33 cellular contexts compared by ENCODE assay signal in the genomic region with DNA sequence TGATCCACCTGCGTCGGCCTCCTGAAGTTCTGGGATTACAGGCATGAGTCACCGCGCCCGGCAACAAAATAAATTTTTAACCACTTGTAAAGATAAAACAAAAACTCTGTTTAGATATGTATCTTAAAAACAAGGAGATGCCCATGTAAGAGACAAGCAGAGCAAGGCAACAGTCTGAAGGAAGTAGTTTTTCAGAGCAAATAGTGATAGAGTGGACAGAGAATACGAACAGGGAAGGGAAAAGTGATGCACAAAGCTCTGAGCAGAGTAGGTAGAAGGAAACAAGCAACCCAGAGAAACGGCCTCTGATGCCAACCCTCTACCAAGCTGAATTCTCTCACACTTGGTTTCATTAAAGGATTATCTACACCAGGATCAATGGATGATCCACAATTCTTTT.
"Had no signal": no experiment of that assay in that cellular context is flagged by ENCODE, and none has a peak within 500 bp of the region (broad histone marks: within the 10 kb centered on the region; RNA-seq: fewer than 3 reads in every experiment).

No MANE protein-coding gene starts in this region.

- H3K27me3 Mint-ChIP-seq: activated B cell treated with CpG ODN at 0.5 μM for 24 hours; activated CD4-positive, alpha-beta memory T cell treated with anti-CD3 and anti-CD28 coated beads for 36 hours; activated CD4-positive, alpha-beta T cell treated with anti-CD3 and anti-CD28 coated beads, Interleukin-2, amount 10 ng/mL, durations not matched to agents 24 days and 14 days; activated CD8-positive, alpha-beta T cell treated with anti-CD3 and anti-CD28 coated beads for 36 hours; activated naive CD8-positive, alpha-beta T cell treated with anti-CD3 and anti-CD28 coated beads for 36 hours; activated T-helper 17 cell treated with anti-CD3 and anti-CD28 coated beads, Interleukin-2, amount 50 U/mL, for 72 hours had no signal

- DNase-seq: activated B cell treated with CpG ODN at 0.5 μM for 24 hours; activated CD4-positive, alpha-beta memory T cell treated with anti-CD3 and anti-CD28 coated beads for 36 hours; activated CD4-positive, alpha-beta T cell treated with anti-CD3 and anti-CD28 coated beads for 4 hours; activated CD4-positive, alpha-beta T cell treated with anti-CD3 and anti-CD28 coated beads, Interleukin-2, amount 10 ng/mL, durations not matched to agents 24 days and 14 days; activated CD4-positive, alpha-beta T cell treated with anti-CD3 and anti-CD28 coated beads, Interleukin-2, amount 50 U/mL, for 1 hour; activated CD4-positive, alpha-beta T cell treated with anti-CD3 and anti-CD28 coated beads, Interleukin-2, amount 50 U/mL, for 4 hours; activated CD4-positive, CD25-positive, alpha-beta regulatory T cell treated with anti-CD3 and anti-CD28 coated beads, Interleukin-2, amount 50 U/mL, for 72 hours; activated CD8-positive, alpha-beta memory T cell treated with anti-CD3 and anti-CD28 coated beads, Interleukin-2, amount 50 U/mL, for 4 hours; activated CD8-positive, alpha-beta T cell treated with anti-CD3 and anti-CD28 coated beads for 36 hours; activated effector memory CD4-positive, alpha-beta T cell treated with anti-CD3 and anti-CD28 coated beads, Interleukin-2, amount 50 U/mL, for 16 hours; activated gamma-delta T cell treated with Interleukin-2 at 50 U/mL for 16 hours; activated naive CD4-positive, alpha-beta T cell; activated naive CD4-positive, alpha-beta T cell treated with anti-CD3 and anti-CD28 coated beads for 36 hours; activated naive CD4-positive, alpha-beta T cell treated with anti-CD3 and anti-CD28 coated beads, Interleukin-2, amount 50 U/mL, for 16 hours; activated naive CD8-positive, alpha-beta T cell treated with anti-CD3 and anti-CD28 coated beads for 36 hours; activated T-cell treated with anti-CD3 and anti-CD28 coated beads for 4 hours; activated T-cell treated with anti-CD3 and anti-CD28 coated beads, Interleukin-2, amount 50 U/mL, for 1 hour; activated T-cell treated with anti-CD3 and anti-CD28 coated beads, Interleukin-2, amount 50 U/mL, for 4 hours; activated T-cell treated with anti-CD3 and anti-CD28 coated beads, Interleukin-2, amount 50 U/mL, for 72 hours; adrenal gland; amniotic stem cell; aorta; body of pancreas; brain microvascular endothelial cell; central memory CD4-positive, alpha-beta T cell; T-helper 1 cell; T-helper 2 cell; T-helper 9 cell had no signal

- H3K4me3 Mint-ChIP-seq: activated B cell treated with CpG ODN at 0.5 μM for 24 hours; activated CD4-positive, alpha-beta memory T cell treated with anti-CD3 and anti-CD28 coated beads for 36 hours; activated CD4-positive, alpha-beta T cell treated with anti-CD3 and anti-CD28 coated beads, Interleukin-2, amount 10 ng/mL, durations not matched to agents 24 days and 14 days; activated CD8-positive, alpha-beta T cell treated with anti-CD3 and anti-CD28 coated beads for 36 hours; activated naive CD4-positive, alpha-beta T cell treated with anti-CD3 and anti-CD28 coated beads for 36 hours; activated naive CD8-positive, alpha-beta T cell treated with anti-CD3 and anti-CD28 coated beads for 36 hours; activated T-cell treated with anti-CD3 and anti-CD28 coated beads, Interleukin-2, amount 50 U/mL, for 4 hours; activated T-cell treated with anti-CD3 and anti-CD28 coated beads, Interleukin-2, amount 50 U/mL, for 72 hours; activated T-helper 1 cell treated with anti-CD3 and anti-CD28 coated beads, Interleukin-12 subunit alpha, Interleukin-12 subunit beta, Interleukin-2, Interleukin-4 antibody, amounts not matched to agents 30 ng/mL and 10 ng/mL and 1 ng/mL, durations not matched to agents 14 hours and 24 hours and 36 hours; activated T-helper 17 cell treated with anti-CD3 and anti-CD28 coated beads, Interleukin-2, amount 50 U/mL, for 72 hours; T-helper 1 cell treated with Interleukin-12 subunit alpha and Interleukin-12 subunit beta and Interleukin-4 antibody, amounts not matched to agents 30 μg/mL and 1 μg/mL, for 36 hours; T-helper 2 cell treated with Interferon-gamma antibody and Interleukin-4, amounts not matched to agents 5 μg/mL and 100 μg/mL, for 36 hours had no signal

- ATAC-seq: activated CD8-positive, alpha-beta T cell treated with anti-CD3 and anti-CD28 coated beads for 36 hours; activated naive CD4-positive, alpha-beta T cell treated with anti-CD3 and anti-CD28 coated beads, Interleukin-2, amount 50 U/mL, for 72 hours; activated T-cell treated with anti-CD3 and anti-CD28 coated beads, Interleukin-2, amount 50 U/mL, for 4 hours; activated T-cell treated with anti-CD3 and anti-CD28 coated beads, Interleukin-2, amount 50 U/mL, for 72 hours; activated T-helper 17 cell treated with anti-CD3 and anti-CD28 coated beads, Interleukin-2, amount 50 U/mL, for 72 hours; body of pancreas had no signal

- H3K9me3 Mint-ChIP-seq: activated B cell treated with CpG ODN at 0.5 μM for 24 hours; activated CD4-positive, alpha-beta memory T cell treated with anti-CD3 and anti-CD28 coated beads for 36 hours; activated CD4-positive, alpha-beta T cell treated with anti-CD3 and anti-CD28 coated beads, Interleukin-2, amount 10 ng/mL, durations not matched to agents 24 days and 14 days; activated CD8-positive, alpha-beta T cell treated with anti-CD3 and anti-CD28 coated beads for 36 hours; activated naive CD4-positive, alpha-beta T cell treated with anti-CD3 and anti-CD28 coated beads for 36 hours; activated naive CD4-positive, alpha-beta T cell treated with anti-CD3 and anti-CD28 coated beads, Interleukin-2, amount 50 U/mL, for 72 hours; activated naive CD8-positive, alpha-beta T cell treated with anti-CD3 and anti-CD28 coated beads for 36 hours; activated T-cell treated with anti-CD3 and anti-CD28 coated beads, Interleukin-2, amount 50 U/mL, for 4 hours; activated T-cell treated with anti-CD3 and anti-CD28 coated beads, Interleukin-2, amount 50 U/mL, for 72 hours; activated T-helper 1 cell treated with anti-CD3 and anti-CD28 coated beads, Interleukin-12 subunit alpha, Interleukin-12 subunit beta, Interleukin-2, Interleukin-4 antibody, amounts not matched to agents 30 ng/mL and 10 ng/mL and 1 ng/mL, durations not matched to agents 14 hours and 24 hours and 36 hours; activated T-helper 17 cell treated with anti-CD3 and anti-CD28 coated beads, Interleukin-2, amount 50 U/mL, for 72 hours; T-helper 1 cell treated with Interleukin-12 subunit alpha and Interleukin-12 subunit beta and Interleukin-4 antibody, amounts not matched to agents 30 μg/mL and 1 μg/mL, for 36 hours; T-helper 2 cell treated with Interferon-gamma antibody and Interleukin-4, amounts not matched to agents 5 μg/mL and 100 μg/mL, for 36 hours had no signal

- H3K27ac Mint-ChIP-seq: activated B cell treated with CpG ODN at 0.5 μM for 24 hours; activated CD4-positive, alpha-beta memory T cell treated with anti-CD3 and anti-CD28 coated beads for 36 hours; activated CD4-positive, alpha-beta T cell treated with anti-CD3 and anti-CD28 coated beads, Interleukin-2, amount 10 ng/mL, durations not matched to agents 24 days and 14 days; activated CD8-positive, alpha-beta T cell treated with anti-CD3 and anti-CD28 coated beads for 36 hours; activated naive CD4-positive, alpha-beta T cell treated with anti-CD3 and anti-CD28 coated beads for 36 hours; activated naive CD8-positive, alpha-beta T cell treated with anti-CD3 and anti-CD28 coated beads for 36 hours; activated T-helper 1 cell treated with anti-CD3 and anti-CD28 coated beads, Interleukin-12 subunit alpha, Interleukin-12 subunit beta, Interleukin-2, Interleukin-4 antibody, amounts not matched to agents 30 ng/mL and 10 ng/mL and 1 ng/mL, durations not matched to agents 14 hours and 24 hours and 36 hours; activated T-helper 17 cell treated with anti-CD3 and anti-CD28 coated beads, Interleukin-2, amount 50 U/mL, for 72 hours; T-helper 1 cell treated with Interleukin-12 subunit alpha and Interleukin-12 subunit beta and Interleukin-4 antibody, amounts not matched to agents 30 μg/mL and 1 μg/mL, for 36 hours; T-helper 2 cell treated with Interferon-gamma antibody and Interleukin-4, amounts not matched to agents 5 μg/mL and 100 μg/mL, for 36 hours had no signal

- H3K4me1 Mint-ChIP-seq: activated T-helper 17 cell treated with anti-CD3 and anti-CD28 coated beads, Interleukin-2, amount 50 U/mL, for 72 hours had no signal
